In the genomic region with DNA sequence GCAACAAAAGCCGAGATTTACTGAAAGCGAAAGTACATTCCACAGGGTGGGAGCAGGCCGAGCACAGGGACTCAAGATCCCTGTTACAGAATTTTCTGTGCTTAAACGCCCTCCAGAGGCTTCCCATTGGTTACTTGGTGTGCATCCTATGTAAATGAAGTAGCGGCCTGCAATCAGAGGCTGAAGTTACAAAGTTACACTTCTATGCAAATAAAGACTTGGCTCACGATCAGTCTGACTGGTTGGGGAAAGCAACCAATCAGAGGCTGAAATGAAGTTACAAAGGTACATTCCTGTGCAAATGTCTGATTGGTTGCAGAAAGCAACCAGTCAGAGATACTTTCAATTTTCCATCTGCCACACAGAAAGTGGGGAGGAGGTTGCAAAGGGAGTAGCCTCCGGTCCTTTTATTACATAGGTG, we compare ENCODE assay signal across 1 cellular context.
TF ChIP-seq lines count a peak whose summit lies in the region.

No MANE protein-coding gene starts in this region.

TF ChIP-seq in HEK293, 187 proteins besides CTCF, POLR2A, EP300 and RAD21 (continued from another document):
- TF ChIP-seq, protein P1, sequence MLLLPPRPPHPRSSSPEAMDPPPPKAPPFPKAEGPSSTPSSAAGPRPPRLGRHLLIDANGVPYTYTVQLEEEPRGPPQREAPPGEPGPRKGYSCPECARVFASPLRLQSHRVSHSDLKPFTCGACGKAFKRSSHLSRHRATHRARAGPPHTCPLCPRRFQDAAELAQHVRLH (tag by site-specific recombination; IDR thresholded peaks at IDR 0.05), result no peak
- no peak for TF ChIP-seq ZEB2 (tag by site-specific recombination; IDR thresholded peaks at IDR 0.05)
- no peak for TF ChIP-seq BCL11A (tag by site-specific recombination; IDR thresholded peaks at IDR 0.05; ENCODE audit: low read depth)
- no peak for TF ChIP-seq ZNF324 (tag by site-specific recombination; IDR thresholded peaks at IDR 0.05)
TF ChIP-seq in HEK293: peak in this region for 3.
